16 cellular contexts compared by ENCODE assay signal in the genomic region with DNA sequence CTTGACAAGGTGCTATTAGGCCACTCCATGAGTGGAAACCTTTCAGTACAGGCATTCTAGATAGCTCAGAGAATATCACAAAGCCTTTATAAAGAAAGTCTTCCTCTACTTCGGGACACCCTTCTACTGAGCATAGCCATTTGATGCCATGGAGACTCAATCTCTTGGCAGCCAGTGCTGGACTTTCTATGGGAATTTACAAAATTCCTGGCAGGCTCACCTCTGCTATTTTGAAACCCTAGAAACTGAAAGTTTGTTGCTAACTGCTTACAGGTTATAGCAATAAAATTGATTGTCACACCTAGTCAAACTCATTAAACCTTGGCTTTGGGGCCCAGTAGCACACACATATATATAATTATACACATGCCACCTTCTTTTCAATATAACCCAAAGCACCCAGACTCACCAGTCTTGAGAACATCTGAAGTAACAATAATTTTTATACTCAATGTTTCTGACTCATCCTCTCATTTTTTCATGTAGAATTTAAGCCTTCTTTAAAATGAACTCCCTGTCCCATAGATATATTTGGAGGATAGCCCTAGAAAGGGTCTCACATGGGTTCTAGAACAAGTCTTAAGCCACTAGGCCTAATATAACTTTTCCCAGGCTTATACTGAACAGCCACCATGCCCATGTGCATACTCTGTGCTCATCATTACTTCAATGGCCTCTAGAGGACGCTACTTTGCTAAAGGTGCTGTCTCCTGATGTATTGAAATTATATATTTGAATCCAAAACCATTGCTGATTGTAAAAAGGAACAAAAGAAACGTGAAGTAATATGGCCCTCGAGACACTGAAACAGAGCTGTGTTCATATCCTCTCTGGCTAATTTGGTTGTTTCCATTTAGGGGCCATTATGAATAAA.
DNase-seq lines count a peak whose midpoint lies in the region; ATAC-seq and TF ChIP-seq lines count a peak whose summit lies in the region.
"Had no signal": no experiment of that assay in that cellular context is flagged by ENCODE, and none has a peak within 500 bp of the region (broad histone marks: within the 10 kb centered on the region; RNA-seq: fewer than 3 reads in every experiment).

No MANE protein-coding gene starts in this region.

- no peaks in the 10 kb centered on the region for H3K4me1 ChIP-seq in GM23338 (ENCODE audit: insufficient read depth)
- H3K4me1 ChIP-seq in upper lobe of left lung, result no peaks in the 10 kb centered on the region
- H3K4me1 ChIP-seq: HAP-1, Peyer's patch, testis had no signal

- no peak overlapping the region for H3K4me3 ChIP-seq in GM23338
- no peak overlapping the region for H3K4me3 ChIP-seq in choroid plexus epithelial cell (ENCODE audit: low read depth, low read length)
- no peak overlapping the region for H3K4me3 ChIP-seq in upper lobe of left lung
- H3K4me3 ChIP-seq: HAP-1, Peyer's patch, testis had no signal

- TF ChIP-seq CTCF in GM23338 (conservative IDR thresholded peaks at IDR 0.05; ENCODE audit: low read depth in 2 of 2) (peak; percentile 88), choroid plexus epithelial cell (conservative IDR thresholded peaks at IDR 0.05; ENCODE audit: low read depth, low read length) (peak; percentile 40), osteocyte (IDR thresholded peaks at IDR 0.05) (peak; percentile 6), upper lobe of left lung (IDR thresholded peaks at IDR 0.05) (no peak)

- peak; percentile 61 for DNase-seq in GM23338 (ENCODE audit: low spot score)
- peak; percentile 87 for DNase-seq in NCI-H1436 treated with DMSO at 0.1 percent for 48 hours (lab: John Stamatoyannopoulos, UW)
- peak; percentile 28 for DNase-seq in choroid plexus epithelial cell (ENCODE audit: low read depth)
- DNase-seq in osteocyte (ENCODE audit: extremely low spot score, unreplicated experiment), result no peak
- no peak for DNase-seq in upper lobe of left lung
- no peak for DNase-seq in hippocampal formation (lab: John Stamatoyannopoulos, UW)
- DNase-seq in erythroblast (lab: John Stamatoyannopoulos, UW), result no peak
- DNase-seq: cortex of kidney, foreskin fibroblast, kidney, natural killer cell, NCI-H2029 treated with DMSO at 0.1 percent for 48 hours, Peyer's patch, testis had no signal

- 74 to 79% methylated on average over 4 of the region's 4 CpGs for WGBS in upper lobe of left lung, 2 donors

- H3K27ac ChIP-seq in GM23338 (ENCODE audit: low read depth) (no peak overlapping the region), upper lobe of left lung (no peak overlapping the region)
- H3K27ac ChIP-seq: Peyer's patch, testis had no signal

- H3K9me2 ChIP-seq in GM23338 (ENCODE audit: insufficient read depth), result no peaks in the 10 kb centered on the region

- peak; percentile 85 for ATAC-seq in GM23338
- ATAC-seq in upper lobe of left lung (ENCODE audit: low FRiP score in 2 of 2), result no peak
- ATAC-seq: natural killer cell had no signal

- H3K27me3 ChIP-seq in GM23338 (ENCODE audit: insufficient read depth), result no peaks in the 10 kb centered on the region
- no peaks in the 10 kb centered on the region for H3K27me3 ChIP-seq in upper lobe of left lung
- H3K27me3 ChIP-seq: Peyer's patch, testis had no signal

- no peaks in the 10 kb centered on the region for H3K9me3 ChIP-seq in upper lobe of left lung
- H3K9me3 ChIP-seq: HAP-1, Peyer's patch, testis had no signal

- H3K4me2 ChIP-seq in GM23338, result no peak overlapping the region

- no peaks in the 10 kb centered on the region for H3F3A ChIP-seq in GM23338 (replicated peaks; ENCODE audit: low read depth)

- no peaks in the 10 kb centered on the region for H3K9me3 Mint-ChIP-seq in GM23338
- H3K9me3 Mint-ChIP-seq in osteocyte (ENCODE audit: unreplicated experiment), result no peaks in the 10 kb centered on the region

- no peak overlapping the region for H3K4me3 Mint-ChIP-seq in GM23338
- no peak overlapping the region for H3K4me3 Mint-ChIP-seq in osteocyte (ENCODE audit: unreplicated experiment)
- H3K4me3 Mint-ChIP-seq: activated naive CD8-positive, alpha-beta T cell; natural killer cell had no signal

- H3K4me1 Mint-ChIP-seq in GM23338 (no peaks in the 10 kb centered on the region), osteocyte (ENCODE audit: unreplicated experiment) (peaks cover 5% of the 10 kb centered on the region)
- H3K4me1 Mint-ChIP-seq: natural killer cell had no signal

- H3K36me3 ChIP-seq in GM23338 (ENCODE audit: insufficient read depth) (no peaks in the 10 kb centered on the region), upper lobe of left lung (no peaks in the 10 kb centered on the region)
- H3K36me3 ChIP-seq: HAP-1, Peyer's patch had no signal

- no peaks in the 10 kb centered on the region for H3K36me3 Mint-ChIP-seq in GM23338 (ENCODE audit: low read depth)
- H3K36me3 Mint-ChIP-seq in osteocyte (ENCODE audit: unreplicated experiment), result no peaks in the 10 kb centered on the region
- H3K36me3 Mint-ChIP-seq: activated naive CD8-positive, alpha-beta T cell; natural killer cell had no signal

- no peaks in the 10 kb centered on the region for H3K27me3 Mint-ChIP-seq in GM23338 (ENCODE audit: insufficient read depth, low read depth, poor library complexity)
- no peaks in the 10 kb centered on the region for H3K27me3 Mint-ChIP-seq in osteocyte (ENCODE audit: unreplicated experiment)

- H4K20me1 ChIP-seq in GM23338 (replicated peaks; ENCODE audit: insufficient read depth), result no peaks in the 10 kb centered on the region

- H3K27ac Mint-ChIP-seq in GM23338 (no peak overlapping the region), osteocyte (ENCODE audit: unreplicated experiment) (no peak overlapping the region)
- H3K27ac Mint-ChIP-seq: activated naive CD8-positive, alpha-beta T cell; natural killer cell had no signal

- TF ChIP-seq EP300 in upper lobe of left lung (IDR thresholded peaks at IDR 0.05), result no peak

- TF ChIP-seq POLR2A in upper lobe of left lung (IDR thresholded peaks at IDR 0.05), result no peak
- no peak for TF ChIP-seq POLR2A in erythroblast (IDR thresholded peaks at IDR 0.05; ENCODE audit: low read length)

- no peak overlapping the region for H2AFZ ChIP-seq in GM23338

- H3K79me2 ChIP-seq in GM23338 (replicated peaks; ENCODE audit: insufficient read depth), result no peaks in the 10 kb centered on the region

TF ChIP-seq in GM23338, 12 proteins besides CTCF, POLR2A, EP300 and RAD21 (continues in another document):
- TF ChIP-seq, protein P1, sequence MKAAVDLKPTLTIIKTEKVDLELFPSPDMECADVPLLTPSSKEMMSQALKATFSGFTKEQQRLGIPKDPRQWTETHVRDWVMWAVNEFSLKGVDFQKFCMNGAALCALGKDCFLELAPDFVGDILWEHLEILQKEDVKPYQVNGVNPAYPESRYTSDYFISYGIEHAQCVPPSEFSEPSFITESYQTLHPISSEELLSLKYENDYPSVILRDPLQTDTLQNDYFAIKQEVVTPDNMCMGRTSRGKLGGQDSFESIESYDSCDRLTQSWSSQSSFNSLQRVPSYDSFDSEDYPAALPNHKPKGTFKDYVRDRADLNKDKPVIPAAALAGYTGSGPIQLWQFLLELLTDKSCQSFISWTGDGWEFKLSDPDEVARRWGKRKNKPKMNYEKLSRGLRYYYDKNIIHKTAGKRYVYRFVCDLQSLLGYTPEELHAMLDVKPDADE (IDR thresholded peaks at IDR 0.05), result no peak
- TF ChIP-seq CREB1 (CRISPR knock-in tag; IDR thresholded peaks at IDR 0.05; ENCODE audit: low read depth) (no peak), JUNB (IDR thresholded peaks at IDR 0.05; ENCODE audit: unreplicated experiment) (no peak)
- TF ChIP-seq, protein P2, sequence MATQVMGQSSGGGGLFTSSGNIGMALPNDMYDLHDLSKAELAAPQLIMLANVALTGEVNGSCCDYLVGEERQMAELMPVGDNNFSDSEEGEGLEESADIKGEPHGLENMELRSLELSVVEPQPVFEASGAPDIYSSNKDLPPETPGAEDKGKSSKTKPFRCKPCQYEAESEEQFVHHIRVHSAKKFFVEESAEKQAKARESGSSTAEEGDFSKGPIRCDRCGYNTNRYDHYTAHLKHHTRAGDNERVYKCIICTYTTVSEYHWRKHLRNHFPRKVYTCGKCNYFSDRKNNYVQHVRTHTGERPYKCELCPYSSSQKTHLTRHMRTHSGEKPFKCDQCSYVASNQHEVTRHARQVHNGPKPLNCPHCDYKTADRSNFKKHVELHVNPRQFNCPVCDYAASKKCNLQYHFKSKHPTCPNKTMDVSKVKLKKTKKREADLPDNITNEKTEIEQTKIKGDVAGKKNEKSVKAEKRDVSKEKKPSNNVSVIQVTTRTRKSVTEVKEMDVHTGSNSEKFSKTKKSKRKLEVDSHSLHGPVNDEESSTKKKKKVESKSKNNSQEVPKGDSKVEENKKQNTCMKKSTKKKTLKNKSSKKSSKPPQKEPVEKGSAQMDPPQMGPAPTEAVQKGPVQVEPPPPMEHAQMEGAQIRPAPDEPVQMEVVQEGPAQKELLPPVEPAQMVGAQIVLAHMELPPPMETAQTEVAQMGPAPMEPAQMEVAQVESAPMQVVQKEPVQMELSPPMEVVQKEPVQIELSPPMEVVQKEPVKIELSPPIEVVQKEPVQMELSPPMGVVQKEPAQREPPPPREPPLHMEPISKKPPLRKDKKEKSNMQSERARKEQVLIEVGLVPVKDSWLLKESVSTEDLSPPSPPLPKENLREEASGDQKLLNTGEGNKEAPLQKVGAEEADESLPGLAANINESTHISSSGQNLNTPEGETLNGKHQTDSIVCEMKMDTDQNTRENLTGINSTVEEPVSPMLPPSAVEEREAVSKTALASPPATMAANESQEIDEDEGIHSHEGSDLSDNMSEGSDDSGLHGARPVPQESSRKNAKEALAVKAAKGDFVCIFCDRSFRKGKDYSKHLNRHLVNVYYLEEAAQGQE (IDR thresholded peaks at IDR 0.05; ENCODE audit: unreplicated experiment), result no peak

Comparison
In these comparisons a context has a peak if more than half of its experiments do, and no peak if none do; other contexts are left out.
1. DNase-seq: peak in GM23338 (single experiment), NCI-H1436 treated with DMSO at 0.1 percent for 48 hours (single experiment) and choroid plexus epithelial cell (single experiment); none in osteocyte (single experiment), upper lobe of left lung (0 of 2), hippocampal formation (0 of 2) and erythroblast (0 of 2).
2. CTCF ChIP-seq: peak in GM23338 (2 of 2), choroid plexus epithelial cell (single experiment) and osteocyte (single experiment); none in upper lobe of left lung (0 of 6).